In genomic region chr9:110065527-110065926, GRCh38 we compare ENCODE assay signal across 8 cellular contexts.
DNase-seq lines count a peak whose midpoint lies in the region; ATAC-seq and TF ChIP-seq lines count a peak whose summit lies in the region.

No MANE protein-coding gene starts in this region.

- 39 to 58% (median 43%) methylated on average over 2 of the region's 2 CpGs for WGBS in spleen, 5 donors

- POLR2A ChIA-PET in activated CD4-positive, alpha-beta T cell treated with anti-CD3 and anti-CD28 coated beads for 36 hours (lab: Charles Lee) = no interaction called here
- POLR2A ChIA-PET in Caco-2 (lab: Charles Lee) = no interaction called here

- DNase-seq in activated CD4-positive, alpha-beta T cell treated with anti-CD3 and anti-CD28 coated beads for 36 hours = no peak
- no peak for DNase-seq in activated CD4-positive, alpha-beta T cell treated with anti-CD3 and anti-CD28 coated beads for 48 hours
- DNase-seq in SKM-1 (lab: John Stamatoyannopoulos, UW; ENCODE audit: unreplicated experiment) = peak; percentile 54
- DNase-seq in spleen = no peak
- no peak for DNase-seq in Caco-2
- DNase-seq in GM19240 (ENCODE audit: insufficient read length, low spot score) = no peak
- no peak for DNase-seq in NCI-H146 (lab: John Stamatoyannopoulos, UW)

- no peak for TF ChIP-seq POLR2A in spleen (IDR thresholded peaks at IDR 0.05)

- ATAC-seq in activated CD4-positive, alpha-beta T cell treated with anti-CD3 and anti-CD28 coated beads for 36 hours = no peak
- peak; percentile 74 for ATAC-seq in HG03095 (IDR thresholded peaks at IDR 0.05; ENCODE audit: unreplicated experiment)

- no peaks in the 10 kb centered on the region for H3K27me3 ChIP-seq in spleen (replicated peaks in 1 of 7)
- H3K27me3 ChIP-seq in Caco-2 (replicated peaks; ENCODE audit: control insufficient read depth, insufficient read depth, low read length) = no peaks in the 10 kb centered on the region

- intact Hi-C loops in activated CD4-positive, alpha-beta T cell treated with anti-CD3 and anti-CD28 coated beads for 36 hours (cut with DNase I, micrococcal nuclease) = no loop called here
- intact Hi-C loops in spleen (cut with DNase I; ENCODE audit: low total_unique reads) = no loop called here
- intact Hi-C loops in Caco-2 (cut with micrococcal nuclease; ENCODE audit: unreplicated experiment) = no loop called here

- peaks cover 2% of the 10 kb centered on the region for H3K27me3 Mint-ChIP-seq in activated CD4-positive, alpha-beta T cell treated with anti-CD3 and anti-CD28 coated beads for 36 hours
- H3K27me3 Mint-ChIP-seq in Caco-2 (ENCODE audit: insufficient read depth, unreplicated experiment) = no peaks in the 10 kb centered on the region

- H3K36me3 ChIP-seq in spleen (peaks cover 0 to 20% (median 0%) of the 10 kb centered on the region in 6 donors), Caco-2 (ENCODE audit: control insufficient read depth, insufficient read depth, low read length) (no peaks in the 10 kb centered on the region)

- H3K36me3 Mint-ChIP-seq in activated CD4-positive, alpha-beta T cell treated with anti-CD3 and anti-CD28 coated beads for 36 hours (ENCODE audit: low read depth) = peaks cover 13% of the 10 kb centered on the region
- H3K36me3 Mint-ChIP-seq in Caco-2 (ENCODE audit: insufficient read depth, unreplicated experiment) = peaks cover 21% of the 10 kb centered on the region

- CTCF ChIA-PET in activated CD4-positive, alpha-beta T cell treated with anti-CD3 and anti-CD28 coated beads for 36 hours (lab: Charles Lee) = no interaction called here
- CTCF ChIA-PET in Caco-2 (lab: Charles Lee) = no interaction called here

- no peaks in the 10 kb centered on the region for H3K9me3 Mint-ChIP-seq in activated CD4-positive, alpha-beta T cell treated with anti-CD3 and anti-CD28 coated beads for 36 hours (ENCODE audit: low read depth)
- H3K9me3 Mint-ChIP-seq in Caco-2 (ENCODE audit: unreplicated experiment) = no peaks in the 10 kb centered on the region

- TF ChIP-seq CTCF in spleen (IDR thresholded peaks at IDR 0.05 in 8 of 11, conservative IDR thresholded peaks at IDR 0.05 in 3 of 11) = no peak
- TF ChIP-seq CTCF in Caco-2 (IDR thresholded peaks at IDR 0.05; ENCODE audit: insufficient read depth in 1 of 2, low read depth in 1 of 2, low read length in 1 of 2, severe bottlenecking in 1 of 2, unreplicated experiment in 1 of 2) = no peak

- H3K4me1 ChIP-seq in spleen (peaks cover 31 to 73% (median 58%) of the 10 kb centered on the region in 6 donors), Caco-2 (peaks cover 11% of the 10 kb centered on the region)

- H3K27ac ChIP-seq in spleen = peak overlapping the region in 6 of 8 donors; percentile 0 to 73 (median 60)

- no peak overlapping the region for H3K4me3 Mint-ChIP-seq in activated CD4-positive, alpha-beta T cell treated with anti-CD3 and anti-CD28 coated beads for 36 hours
- H3K4me3 Mint-ChIP-seq in Caco-2 (ENCODE audit: unreplicated experiment) = no peak overlapping the region

- H3K9me3 ChIP-seq in spleen (peaks cover 0 to 3% (median 0%) of the 10 kb centered on the region in 8 donors), Caco-2 (no peaks in the 10 kb centered on the region)

- no peak overlapping the region for H3K4me3 ChIP-seq in spleen
- H3K4me3 ChIP-seq in Caco-2 (ENCODE audit: low read depth, low read length) = no peak overlapping the region

- BruUV-seq in Caco-2 (replicated peaks; lab: Mats Ljungman, UMichigan) = no TSS peak

- H3K4me1 Mint-ChIP-seq in activated CD4-positive, alpha-beta T cell treated with anti-CD3 and anti-CD28 coated beads for 36 hours = peaks cover 17% of the 10 kb centered on the region
- peaks cover 21% of the 10 kb centered on the region for H3K4me1 Mint-ChIP-seq in Caco-2 (ENCODE audit: low read depth, unreplicated experiment)

- H3K27ac Mint-ChIP-seq in activated CD4-positive, alpha-beta T cell treated with anti-CD3 and anti-CD28 coated beads for 36 hours = peak overlapping the region; percentile 15
- no peak overlapping the region for H3K27ac Mint-ChIP-seq in Caco-2 (ENCODE audit: unreplicated experiment)
